8 cellular contexts compared by ENCODE assay signal in the genomic region with DNA sequence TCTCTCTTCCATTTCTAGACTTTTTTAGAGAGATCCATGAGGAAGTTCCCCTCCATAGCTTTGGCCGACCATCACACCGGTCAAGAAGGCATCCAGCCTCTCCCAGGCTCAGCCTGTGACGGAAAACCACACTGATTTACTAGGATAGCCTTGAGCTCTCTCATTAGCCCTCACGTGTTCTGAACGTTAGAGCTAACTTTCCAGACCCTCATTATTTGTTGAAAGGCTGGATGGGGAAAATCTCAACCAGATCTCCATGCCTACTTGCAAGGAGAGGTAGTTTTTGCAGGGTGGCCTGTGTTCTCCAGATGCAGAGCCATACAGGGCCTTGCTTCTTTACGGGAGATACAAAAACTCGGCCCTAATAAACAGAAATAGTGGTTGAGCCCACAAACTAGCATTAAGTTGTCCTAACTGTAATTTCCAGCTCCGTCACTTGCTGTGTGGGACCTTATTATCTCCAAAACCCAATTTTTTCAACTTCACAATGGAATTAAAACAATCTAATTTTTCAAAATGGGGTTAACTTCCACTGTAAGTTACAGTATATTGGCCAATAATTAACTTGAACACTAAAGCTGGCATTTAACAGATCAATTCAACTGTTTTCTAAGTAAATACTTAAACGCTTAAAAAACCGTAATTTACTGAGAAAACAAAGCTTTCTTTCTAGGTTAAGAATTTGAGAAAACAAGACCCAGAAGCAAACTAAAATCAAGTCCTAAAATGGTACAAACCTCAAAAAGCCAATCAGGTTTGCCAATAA.
DNase-seq lines count a peak whose midpoint lies in the region; ATAC-seq and TF ChIP-seq lines count a peak whose summit lies in the region.

No MANE protein-coding gene starts in this region.

- peak overlapping the region; percentile 95 for H3K27ac Mint-ChIP-seq in central memory CD8-positive, alpha-beta T cell (ENCODE audit: low read depth)

- H3K9me3 Mint-ChIP-seq in central memory CD8-positive, alpha-beta T cell = no peaks in the 10 kb centered on the region

- no peaks in the 10 kb centered on the region for H3K36me3 ChIP-seq in osteoblast (ENCODE audit: insufficient read depth, low read length)

- no peaks in the 10 kb centered on the region for H3K9me3 ChIP-seq in osteoblast (ENCODE audit: low read depth, low read length)

- H3K36me3 Mint-ChIP-seq in central memory CD8-positive, alpha-beta T cell (ENCODE audit: insufficient read depth) = peaks cover 6% of the 10 kb centered on the region

- DNase-seq in central memory CD8-positive, alpha-beta T cell (ENCODE audit: low spot score in 2 of 2) = no peak
- no peak for DNase-seq in osteoblast (ENCODE audit: insufficient read length, low spot score, missing footprints)
- no peak for DNase-seq in DMS53 (lab: John Stamatoyannopoulos, UW)
- DNase-seq in HuH-7 (ENCODE audit: low spot score) = no peak
- DNase-seq in pons (ENCODE audit: low spot score) = no peak

- no peak for TF ChIP-seq CTCF in osteoblast (IDR thresholded peaks at IDR 0.05; ENCODE audit: extremely low read depth, low read depth, low read length)

- no peaks in the 10 kb centered on the region for H3K27me3 Mint-ChIP-seq in central memory CD8-positive, alpha-beta T cell

- peak overlapping the region; percentile 44 for H2AFZ ChIP-seq in osteoblast (ENCODE audit: low read length)

- peak overlapping the region; percentile 72 for H3K4me3 Mint-ChIP-seq in central memory CD8-positive, alpha-beta T cell

- peaks cover 14% of the 10 kb centered on the region for H3K79me2 ChIP-seq in osteoblast (ENCODE audit: insufficient read depth, low read length)

- H3K27ac ChIP-seq in osteoblast (ENCODE audit: low read depth, low read length) = peak overlapping the region; percentile 87

- ATAC-seq in GM18499 (IDR thresholded peaks at IDR 0.05; ENCODE audit: insufficient read depth, unreplicated experiment) (peak; percentile 3), HG03378 (IDR thresholded peaks at IDR 0.05; ENCODE audit: unreplicated experiment) (peak; percentile 7), HG02763 (IDR thresholded peaks at IDR 0.05; ENCODE audit: unreplicated experiment) (no peak)
- ATAC-seq in central memory CD8-positive, alpha-beta T cell (replicated peaks; ENCODE audit: extremely low read depth, poor library complexity, severe bottlenecking) = no peak

- peaks cover 12% of the 10 kb centered on the region for H3K4me1 Mint-ChIP-seq in central memory CD8-positive, alpha-beta T cell

- peaks cover 13% of the 10 kb centered on the region for H3K4me1 ChIP-seq in osteoblast (ENCODE audit: insufficient read depth, low read length)

- H3K4me2 ChIP-seq in osteoblast (ENCODE audit: insufficient read depth, low read length) = peak overlapping the region; percentile 59

- peak overlapping the region; percentile 92 for H3K4me3 ChIP-seq in osteoblast (ENCODE audit: insufficient read depth, low read length)

- H3K27me3 ChIP-seq in osteoblast (ENCODE audit: insufficient read depth, low read length) = no peaks in the 10 kb centered on the region

- no peaks in the 10 kb centered on the region for H4K20me1 ChIP-seq in osteoblast (ENCODE audit: insufficient read depth, low read length)

Comparison
In these comparisons a context has a peak if more than half of its experiments do, and no peak if none do; other contexts are left out.
1. ATAC-seq: peak in GM18499 (single experiment) and HG03378 (single experiment); none in central memory CD8-positive, alpha-beta T cell (single experiment) and HG02763 (single experiment).